ENCODE assay signal across 8 cellular contexts in the genomic region with DNA sequence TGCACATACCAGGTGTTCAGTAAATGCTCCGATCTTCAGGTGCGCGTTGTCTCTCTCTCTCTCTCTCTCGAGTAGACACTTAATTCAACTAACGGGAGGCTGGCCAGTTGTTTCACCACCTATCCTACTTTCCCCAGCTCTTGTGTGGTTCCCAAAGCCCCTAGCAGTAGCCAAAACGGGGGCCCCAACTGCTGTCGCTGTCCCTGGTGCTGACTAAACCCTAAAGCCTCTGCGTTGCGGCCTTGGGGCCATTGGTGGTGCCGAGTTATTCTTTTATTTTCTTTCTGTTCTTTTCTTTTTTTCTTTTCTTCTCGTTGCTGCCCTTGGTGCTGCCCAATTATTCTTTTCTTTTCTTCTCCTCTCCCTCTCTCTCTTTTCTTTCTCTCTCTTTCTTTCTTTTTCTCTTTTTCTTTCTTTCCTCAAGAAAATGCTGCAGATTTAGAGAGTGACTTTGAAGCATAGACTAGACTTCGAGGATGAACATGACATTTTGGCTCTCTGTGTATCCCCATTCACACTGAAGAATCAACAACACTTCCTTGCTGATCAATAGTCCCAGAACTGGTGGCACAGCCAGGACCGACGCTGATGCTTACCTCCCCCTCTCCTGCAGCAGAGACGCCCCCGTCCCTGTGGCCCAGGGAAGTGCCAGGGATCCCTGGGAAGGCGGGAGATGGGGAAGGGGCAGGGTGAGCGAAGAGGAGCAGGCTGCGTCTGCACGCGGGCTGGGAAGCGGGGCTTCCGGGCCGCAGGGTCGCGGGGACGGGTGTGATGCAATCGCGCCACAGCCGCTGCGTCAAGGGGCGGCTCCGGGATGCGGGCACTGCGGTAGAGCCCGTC. TPM values are rescaled to one million over a fixed set of nuclear protein-coding genes. Genes with fewer than 3 reads are reported as not detected.
DNase-seq lines count a peak whose midpoint lies in the region; FAIRE-seq and TF ChIP-seq lines count a peak whose summit lies in the region.

A gene (plus strand): TSS at position 785 of the 840 bp plus-strand sequence. CDS start 200 bp downstream, outside the sequence.

- no peak within 1 kb of the TSS for H3K9ac ChIP-seq in SK-N-SH

- H3K9me3 Mint-ChIP-seq in dendritic cell treated with granulocyte-macrophage colony-stimulating factor and Interleukin-4, amounts not matched to agents 40 ng/mL and 50 ng/mL, for 4 days = no peaks in the 10 kb centered on the region

- TF ChIP-seq EP300 in SK-N-SH (IDR thresholded peaks at IDR 0.05; ENCODE audit: borderline replicate concordance in 1 of 2, low read depth in 1 of 2, low read length in 1 of 2) = no peak

- peak within 1 kb of the TSS; percentile 69 for H3K4me2 ChIP-seq in SK-N-SH

- CTCF ChIA-PET in SK-N-SH (lab: Yijun Ruan, JAX) = interaction anchor here (1.4 kb wide), 1 partner anchor 9 kb away, joined by 3 read pairs; no protein-coding TSS in a partner anchor

- H3K27ac ChIP-seq in SK-N-SH (ENCODE audit: low read depth in 2 of 2, low read length in 1 of 2) (peak within 1 kb of the TSS in 1 of 2 experiments; percentile 72; a peak in 2 of 4 replicates), mesodermal cell (ENCODE audit: low read depth, low read length, severe bottlenecking) (no peak within 1 kb of the TSS), thymus (ENCODE audit: low read depth) (no peak within 1 kb of the TSS)

- no peaks in the 10 kb centered on the region for H3K27me3 ChIP-seq in SK-N-SH (ENCODE audit: insufficient read depth)
- H3K27me3 ChIP-seq in thymus (ENCODE audit: control insufficient read depth, insufficient read depth) = peaks cover 32% of the 10 kb centered on the region

- H3K27ac Mint-ChIP-seq in dendritic cell treated with granulocyte-macrophage colony-stimulating factor and Interleukin-4, amounts not matched to agents 40 ng/mL and 50 ng/mL, for 4 days = no peak within 1 kb of the TSS

- H3K36me3 ChIP-seq in SK-N-SH (replicated peaks in 1 of 2; ENCODE audit: control insufficient read depth in 1 of 2, insufficient read depth in 2 of 2, low read length in 1 of 2) (no peaks in the 10 kb centered on the region), mesodermal cell (ENCODE audit: control insufficient read depth, insufficient read depth, low read length) (no peaks in the 10 kb centered on the region), thymus (ENCODE audit: control insufficient read depth, insufficient read depth) (peaks cover 3% of the 10 kb centered on the region)

- H3K79me2 ChIP-seq in SK-N-SH (ENCODE audit: insufficient read depth) = no peaks in the 10 kb centered on the region

- TF ChIP-seq CTCF in SK-N-SH (IDR thresholded peaks at IDR 0.05) = no peak

- H3K4me1 ChIP-seq in SK-N-SH (ENCODE audit: control insufficient read depth in 1 of 2, insufficient read depth in 2 of 2, low read depth in 1 of 2, low read length in 1 of 2) (peaks cover 0 to 26% of the 10 kb centered on the region in 2 experiments; a peak in 2 of 4 replicates), mesodermal cell (ENCODE audit: control insufficient read depth, insufficient read depth, low read length, poor library complexity, severe bottlenecking) (peaks cover 3% of the 10 kb centered on the region), thymus (ENCODE audit: control insufficient read depth, insufficient read depth, low read length) (peaks cover 2% of the 10 kb centered on the region)

- no peak for TF ChIP-seq RAD21 in SK-N-SH (IDR thresholded peaks at IDR 0.05; ENCODE audit: low read length)

- POLR2A ChIA-PET in SK-N-SH (lab: Yijun Ruan, JAX) = no interaction called here

- DNase-seq in NOMO-1 (lab: John Stamatoyannopoulos, UW; ENCODE audit: unreplicated experiment in 2 of 2) (peak; percentile 4 to 5), NOMO-1 treated with dmso at 0.1 percent for 144 hours (lab: John Stamatoyannopoulos, UW; ENCODE audit: unreplicated experiment) (no peak), SK-N-SH (peak; percentile 94), midbrain (lab: John Stamatoyannopoulos, UW) (no peak), GM12891 (ENCODE audit: insufficient read length, low spot score) (no peak)

- H3K9me3 ChIP-seq in SK-N-SH (no peaks in the 10 kb centered on the region), mesodermal cell (ENCODE audit: control insufficient read depth, low read length) (peaks cover 4% of the 10 kb centered on the region), thymus (ENCODE audit: control insufficient read depth) (no peaks in the 10 kb centered on the region)

- no peak for FAIRE-seq in GM12891 (lab: Jason Lieb, UNC)

- peak within 1 kb of the TSS; percentile 79; the same call in 1 of the 2 replicates for H2AFZ ChIP-seq in SK-N-SH (ENCODE audit: low read depth)

- H3K27me3 Mint-ChIP-seq in dendritic cell treated with granulocyte-macrophage colony-stimulating factor and Interleukin-4, amounts not matched to agents 40 ng/mL and 50 ng/mL, for 4 days = peaks cover 47% of the 10 kb centered on the region

- H3K4me3 ChIP-seq in SK-N-SH (ENCODE audit: low read depth in 2 of 2, low read length in 1 of 2) = peak within 1 kb of the TSS; percentile 47 to 60
- H3K4me3 ChIP-seq in mesodermal cell (ENCODE audit: extremely low read depth, insufficient read depth, low read length, poor library complexity, severe bottlenecking) = peak within 1 kb of the TSS; percentile 27
- H3K4me3 ChIP-seq in thymus (ENCODE audit: low read length) = peak within 1 kb of the TSS; percentile 46

- H3K4me3 Mint-ChIP-seq in dendritic cell treated with granulocyte-macrophage colony-stimulating factor and Interleukin-4, amounts not matched to agents 40 ng/mL and 50 ng/mL, for 4 days = peak within 1 kb of the TSS; percentile 72

- peaks cover 12% of the 10 kb centered on the region for H3K4me1 Mint-ChIP-seq in dendritic cell treated with granulocyte-macrophage colony-stimulating factor and Interleukin-4, amounts not matched to agents 40 ng/mL and 50 ng/mL, for 4 days (ENCODE audit: low read depth)

- 61% methylated on average over 19 of the region's 36 CpGs for WGBS in SK-N-SH (ENCODE audit: low lambda C conversion rate)
- 15% methylated on average over 26 of the region's 36 CpGs for WGBS in mesodermal cell (ENCODE audit: insufficient coverage in 2 of 2), 2 experiments
- WGBS in thymus = 18% methylated on average over 36 of the region's 36 CpGs

- intact Hi-C loops in dendritic cell treated with granulocyte-macrophage colony-stimulating factor and Interleukin-4, amounts not matched to agents 40 ng/mL and 50 ng/mL, for 4 days (cut with micrococcal nuclease) = no loop called here

- no peaks in the 10 kb centered on the region for H3F3A ChIP-seq in SK-N-SH (replicated peaks; ENCODE audit: insufficient read depth)

- H3K36me3 Mint-ChIP-seq in dendritic cell treated with granulocyte-macrophage colony-stimulating factor and Interleukin-4, amounts not matched to agents 40 ng/mL and 50 ng/mL, for 4 days (ENCODE audit: low read depth) = no peaks in the 10 kb centered on the region

- H4K20me1 ChIP-seq in SK-N-SH (ENCODE audit: insufficient read depth) = no peaks in the 10 kb centered on the region

- H3K9me2 ChIP-seq in SK-N-SH = no peaks in the 10 kb centered on the region

- no peak for TF ChIP-seq POLR2A in GM12891 (IDR thresholded peaks at IDR 0.05; ENCODE audit: low read depth, low read length)

TF ChIP-seq in SK-N-SH, 30 proteins besides CTCF, POLR2A, EP300 and RAD21 (continues in another document):
- TF ChIP-seq, protein P1, sequence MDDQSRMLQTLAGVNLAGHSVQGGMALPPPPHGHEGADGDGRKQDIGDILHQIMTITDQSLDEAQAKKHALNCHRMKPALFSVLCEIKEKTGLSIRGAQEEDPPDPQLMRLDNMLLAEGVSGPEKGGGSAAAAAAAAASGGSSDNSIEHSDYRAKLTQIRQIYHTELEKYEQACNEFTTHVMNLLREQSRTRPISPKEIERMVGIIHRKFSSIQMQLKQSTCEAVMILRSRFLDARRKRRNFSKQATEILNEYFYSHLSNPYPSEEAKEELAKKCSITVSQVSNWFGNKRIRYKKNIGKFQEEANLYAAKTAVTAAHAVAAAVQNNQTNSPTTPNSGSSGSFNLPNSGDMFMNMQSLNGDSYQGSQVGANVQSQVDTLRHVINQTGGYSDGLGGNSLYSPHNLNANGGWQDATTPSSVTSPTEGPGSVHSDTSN (IDR thresholded peaks at IDR 0.05) = no peak
- no peak for TF ChIP-seq TCF12 (IDR thresholded peaks at IDR 0.05)

TF ChIP-seq in GM12891, 5 proteins besides CTCF, POLR2A, EP300 and RAD21:
- TF ChIP-seq POLR2AphosphoS5 (IDR thresholded peaks at IDR 0.05; ENCODE audit: low read depth, low read length) (no peak), SPI1 (IDR thresholded peaks at IDR 0.05; ENCODE audit: low read depth, low read length) (no peak), POU2F2 (IDR thresholded peaks at IDR 0.05; ENCODE audit: low read depth, low read length) (no peak), TAF1 (IDR thresholded peaks at IDR 0.05; ENCODE audit: low read depth, low read length) (no peak), PAX5 (IDR thresholded peaks at IDR 0.05; ENCODE audit: insufficient read depth, low read length, severe bottlenecking) (no peak)

RNA-seq across cellular contexts. Expression of the gene that starts here (rescaled TPM):
- polyA plus RNA-seq in SK-N-SH (2012; rRNA removed) = 4.4 and 4.5 TPM in 2 replicates
- 2.3 and 3.7 TPM in 2 replicates for polyA plus RNA-seq in SK-N-SH (2012; cell fraction: cytosol; rRNA removed)
- polyA plus RNA-seq in SK-N-SH (2012; cell fraction: nucleus; rRNA removed) = 4.9 and 6.0 TPM in 2 replicates
- 1.2 TPM for polyA plus RNA-seq in mesodermal cell (2013, experiment 1 of 2)
- polyA plus RNA-seq in mesodermal cell (2013, experiment 2 of 2) = 1.4 TPM
- polyA plus RNA-seq in thymus = 0.87 TPM
- polyA plus RNA-seq in GM12891 (2012; ENCODE audit: low read depth, missing spikeins) = 0.33 TPM

Comparison
In these comparisons a context has a peak if more than half of its experiments do, and no peak if none do; other contexts are left out.
1. DNase-seq: peak in NOMO-1 (2 of 2) and SK-N-SH (single experiment); none in NOMO-1 treated with dmso at 0.1 percent for 144 hours (single experiment), midbrain (single experiment) and GM12891 (single experiment).
2. Peak in every context shown above with its lines, with median percentiles within 50 percentile points of each other: H3K4me3 ChIP-seq.